Comparison of ENCODE assay signal across 1 cellular context in genomic region chr11:2528301-2529050, GRCh38.
TF ChIP-seq lines count a peak whose summit lies in the region.

No MANE protein-coding gene starts in this region.

TF ChIP-seq in H1, 55 proteins besides CTCF, POLR2A, EP300 and RAD21 (continued from another document):
- TF ChIP-seq MAFK (IDR thresholded peaks at IDR 0.05; ENCODE audit: low read depth, low read length) (no peak), SRF (IDR thresholded peaks at IDR 0.05; ENCODE audit: low read depth, low read length) (no peak), JUND (IDR thresholded peaks at IDR 0.05; ENCODE audit: low read length) (no peak), KDM1A (IDR thresholded peaks at IDR 0.05; ENCODE audit: borderline replicate concordance, low read length) (no peak), TEAD4 (IDR thresholded peaks at IDR 0.05; ENCODE audit: low read depth, low read length) (no peak), RNF2 (IDR thresholded peaks at IDR 0.05; ENCODE audit: borderline replicate concordance, low read depth, low read length, missing control alignments, poor library complexity, severe bottlenecking) (no peak), BCL11A (IDR thresholded peaks at IDR 0.05; ENCODE audit: low read depth in 2 of 2, low read length in 2 of 2) (no peak), ATF2 (IDR thresholded peaks at IDR 0.05; ENCODE audit: low read length) (no peak), TAF7 (optimal IDR thresholded peaks at IDR 0.05; ENCODE audit: borderline replicate concordance, low read depth, low read length) (no peak), EGR1 (IDR thresholded peaks at IDR 0.05; ENCODE audit: borderline replicate concordance, low read depth, low read length) (no peak)
